Comparison of ENCODE assay signal across 8 cellular contexts in genomic region chr14:64636208-64636979, GRCh38.
DNase-seq lines count a peak whose midpoint lies in the region; ATAC-seq, FAIRE-seq and TF ChIP-seq lines count a peak whose summit lies in the region.

No MANE protein-coding gene starts in this region.

- H3K9me3 Mint-ChIP-seq in Caco-2 (ENCODE audit: unreplicated experiment): no peaks in the 10 kb centered on the region

- H3K4me3 ChIP-seq in Caco-2 (ENCODE audit: low read depth, low read length) (no peak overlapping the region), K562 (no peak overlapping the region), spleen (no peak overlapping the region)

- in situ Hi-C loops in K562 (cut with MboI): loop anchor here (10.0 kb wide), 1 partner anchor 292 kb away; no protein-coding TSS in a partner anchor

- H3K4me1 ChIP-seq in Caco-2 (peaks cover 46% of the 10 kb centered on the region), K562 (replicated peaks in 1 of 2; ENCODE audit: control insufficient read depth in 2 of 2, insufficient read depth in 2 of 2, low read length in 2 of 2) (no peaks in the 10 kb centered on the region), spleen (peaks cover 7 to 21% (median 8%) of the 10 kb centered on the region in 6 donors)

- TF ChIP-seq CTCF in Caco-2 (IDR thresholded peaks at IDR 0.05; ENCODE audit: insufficient read depth in 1 of 2, low read depth in 1 of 2, low read length in 1 of 2, severe bottlenecking in 1 of 2, unreplicated experiment in 1 of 2): peak; percentile 82 to 87
- TF ChIP-seq CTCF in K562 (IDR thresholded peaks at IDR 0.05 in 2 of 3, conservative IDR thresholded peaks at IDR 0.05 in 1 of 3; ENCODE audit: insufficient read depth in 2 of 3, low read depth in 1 of 3, low read length in 3 of 3): peak; percentile 78 to 95 (median 78)
- peak; percentile 62 to 94 (median 88) for TF ChIP-seq CTCF in spleen (IDR thresholded peaks at IDR 0.05 in 8 of 11, conservative IDR thresholded peaks at IDR 0.05 in 3 of 11)

- POLR2A ChIA-PET in Caco-2 (lab: Charles Lee) (interaction anchor here (0.6 to 1.3 kb wide), 3 partner anchors 63 to 156 kb away, joined by 3 to 10 read pairs (median 4); partner anchors contain the start of gene HSPA2), K562 (lab: Yijun Ruan, JAX) (interaction anchor here (0.5 to 1.3 kb wide), 4 partner anchors 24 to 332 kb away, joined by 3 to 5 read pairs (median 4); no protein-coding TSS in a partner anchor)

- H3K27ac Mint-ChIP-seq in Caco-2 (ENCODE audit: unreplicated experiment): no peak overlapping the region

- peaks cover 6% of the 10 kb centered on the region for H3K36me3 Mint-ChIP-seq in Caco-2 (ENCODE audit: insufficient read depth, unreplicated experiment)

- intact Hi-C loops in Caco-2 (cut with micrococcal nuclease; ENCODE audit: unreplicated experiment) (loop anchor here (1.0 kb wide), 1 partner anchor 96 kb away; the partner anchor contains the start of gene HSPA2), K562 (cut with micrococcal nuclease) (loop anchor here (5.0 kb wide), 1 partner anchor 294 kb away; no protein-coding TSS in a partner anchor), spleen (cut with DNase I; ENCODE audit: low total_unique reads) (no loop called here)

- no peak overlapping the region for H3K27ac ChIP-seq in K562 (ENCODE audit: extremely low read depth, low read depth, low read length)
- H3K27ac ChIP-seq in spleen: no peak overlapping the region

- H4K20me1 ChIP-seq in K562 (replicated peaks; ENCODE audit: control insufficient read depth, insufficient read depth, low read length): no peaks in the 10 kb centered on the region; the same call in 1 of the 2 replicates

- TF ChIP-seq EP300 in K562 (IDR thresholded peaks at IDR 0.05; ENCODE audit: low read length): no peak

- no peak overlapping the region for H3K4me2 ChIP-seq in K562 (ENCODE audit: insufficient read depth, low read length)

- ATAC-seq in K562 (peak; percentile 97), GM19455 (IDR thresholded peaks at IDR 0.05; ENCODE audit: unreplicated experiment) (no peak)

- FAIRE-seq in H54 (lab: Jason Lieb, UNC): peak; percentile 67
- peak; percentile 80 for FAIRE-seq in K562 (lab: Jason Lieb, UNC)

- peak; percentile 48 to 70 for TF ChIP-seq RAD21 in K562 (CRISPR knock-in tag; conservative IDR thresholded peaks at IDR 0.05 in 1 of 2, IDR thresholded peaks at IDR 0.05 in 1 of 2)

- no peaks in the 10 kb centered on the region for H3K27me3 Mint-ChIP-seq in Caco-2 (ENCODE audit: insufficient read depth, unreplicated experiment)

- BruUV-seq in Caco-2 (replicated peaks; lab: Mats Ljungman, UMichigan): no TSS peak
- BruUV-seq in K562 (replicated peaks; lab: Mats Ljungman, UMichigan): no TSS peak

- H3K9me1 ChIP-seq in K562 (ENCODE audit: control insufficient read depth, insufficient read depth, low read length): no peaks in the 10 kb centered on the region

- no peaks in the 10 kb centered on the region for H3K27me3 ChIP-seq in Caco-2 (replicated peaks; ENCODE audit: control insufficient read depth, insufficient read depth, low read length)
- H3K27me3 ChIP-seq in K562 (ENCODE audit: control insufficient read depth in 2 of 2, insufficient read depth in 2 of 2, low read length in 2 of 2): peaks cover 4 to 19% of the 10 kb centered on the region in 2 experiments; a peak in 3 of 5 replicates
- H3K27me3 ChIP-seq in spleen (replicated peaks in 1 of 7): no peaks in the 10 kb centered on the region

- 9% methylated on average over 18 of the region's 19 CpGs for WGBS in K562 (ENCODE audit: insufficient coverage, low coverage, missing lambda C conversion rate)
- 41 to 47% (median 45%) methylated on average over 17 to 19 of the region's 19 CpGs for WGBS in spleen, 5 donors

- peak; percentile 68 to 80 for DNase-seq in Caco-2
- DNase-seq in H54 (ENCODE audit: insufficient read length, low spot score): no peak
- peak; percentile 47 for DNase-seq in NCI-H2081 treated with DMSO at 0.1 percent for 48 hours (lab: John Stamatoyannopoulos, UW)
- DNase-seq in UCSD-AML1 (lab: John Stamatoyannopoulos, UW; ENCODE audit: unreplicated experiment): peak; percentile 76
- peak; percentile 54 to 75 (median 69) for DNase-seq in K562 (ENCODE audit: extremely low read depth in 1 of 4, low spot score in 3 of 4)
- DNase-seq in iPS DF 4.7 (ENCODE audit: extremely low read depth, low spot score): peak; percentile 38
- DNase-seq in spleen: peak; percentile 90

- no peaks in the 10 kb centered on the region for H3K79me2 ChIP-seq in K562 (ENCODE audit: control insufficient read depth, insufficient read depth, low read length)

- H3K9me3 ChIP-seq in Caco-2: no peaks in the 10 kb centered on the region
- H3K9me3 ChIP-seq in K562 (replicated peaks; ENCODE audit: control insufficient read depth, insufficient read depth, low read depth, low read length): no peaks in the 10 kb centered on the region
- no peaks in the 10 kb centered on the region for H3K9me3 ChIP-seq in spleen

- TF ChIP-seq POLR2A in H54 (IDR thresholded peaks at IDR 0.05; ENCODE audit: low read depth, low read length): no peak
- no peak for TF ChIP-seq POLR2A in K562 (conservative IDR thresholded peaks at IDR 0.05)
- TF ChIP-seq POLR2A in spleen (IDR thresholded peaks at IDR 0.05): no peak

- H3K4me1 Mint-ChIP-seq in Caco-2 (ENCODE audit: low read depth, unreplicated experiment): peaks cover 26% of the 10 kb centered on the region

- CTCF ChIA-PET in Caco-2 (lab: Charles Lee): interaction anchor here (0.7 to 2.4 kb wide), 8 partner anchors 9 to 292 kb away, joined by 3 to 11 read pairs (median 4); partner anchors contain the start of gene HSPA2
- CTCF ChIA-PET in K562 (lab: Yijun Ruan, JAX; ENCODE audit: low intra/inter-chr PET ratio): interaction anchor here (1.3 kb wide), 1 partner anchor 292 kb away, joined by 6 read pairs; no protein-coding TSS in a partner anchor

- H3K36me3 ChIP-seq in Caco-2 (ENCODE audit: control insufficient read depth, insufficient read depth, low read length) (no peaks in the 10 kb centered on the region), K562 (ENCODE audit: control insufficient read depth, insufficient read depth, low read length) (no peaks in the 10 kb centered on the region), spleen (no peaks in the 10 kb centered on the region)

- no peak overlapping the region for H2AFZ ChIP-seq in K562 (ENCODE audit: low read depth, low read length)

- H3K4me3 Mint-ChIP-seq in Caco-2 (ENCODE audit: unreplicated experiment): no peak overlapping the region

- H3K9ac ChIP-seq in K562 (ENCODE audit: insufficient read depth in 1 of 2, low read depth in 2 of 2, low read length in 2 of 2): no peak overlapping the region

TF ChIP-seq in K562, 482 proteins besides CTCF, POLR2A, EP300 and RAD21 (continues in another document):
- peak; percentile 47; the same call in 1 of the 2 replicates for TF ChIP-seq SMC3 (conservative IDR thresholded peaks at IDR 0.05; ENCODE audit: insufficient read depth, low read depth, low read length)
- no peak for TF ChIP-seq CREB3 (tag; conservative IDR thresholded peaks at IDR 0.05; ENCODE audit: low read depth)
- no peak for TF ChIP-seq NR1H2 (CRISPR knock-in tag; IDR thresholded peaks at IDR 0.05)
- peak in 1 of 2 experiments; percentile 8 for TF ChIP-seq E2F6 (IDR thresholded peaks at IDR 0.05; ENCODE audit: borderline replicate concordance in 1 of 2, extremely low read depth in 1 of 2, insufficient read depth in 1 of 2, insufficient read length in 1 of 2, low read depth in 1 of 2, low read length in 1 of 2, poor library complexity in 1 of 2, severe bottlenecking in 1 of 2)
- TF ChIP-seq MBD2 (IDR thresholded peaks at IDR 0.05; ENCODE audit: borderline replicate concordance, low read depth): no peak
- TF ChIP-seq ZNF146 (CRISPR knock-in tag; IDR thresholded peaks at IDR 0.05; ENCODE audit: unreplicated experiment): no peak
